ENCODE assay signal across 22 cellular contexts in genomic region chr11:6650104-6650503, GRCh38. TPM values are rescaled to one million over a fixed set of nuclear protein-coding genes. Genes with fewer than 3 reads are reported as not detected.
DNase-seq lines count a peak whose midpoint lies in the region; ATAC-seq, FAIRE-seq and TF ChIP-seq lines count a peak whose summit lies in the region.
"Had no signal": no experiment of that assay in that cellular context is flagged by ENCODE, and none has a peak within 500 bp of the region (broad histone marks: within the 10 kb centered on the region; RNA-seq: fewer than 3 reads in every experiment).

No MANE protein-coding gene starts in this region.

- no peak for FAIRE-seq in RCC 7860 (lab: Jason Lieb, UNC)
- FAIRE-seq: A549, D721Med, G401.6, GM12891, GM19239 had no signal

- peak overlapping the region; percentile 1 for H3K27ac ChIP-seq in left ventricle myocardium inferior (replicated peaks)
- H3K27ac ChIP-seq in esophagus muscularis mucosa (replicated peaks in 1 of 4): no peak overlapping the region
- H3K27ac ChIP-seq in uterus: peak overlapping the region; percentile 94 to 96
- H3K27ac ChIP-seq: 22Rv1; A549; BLaER1 treated with 17β-estradiol and CSF1 and Interleukin-3, amounts not matched to agents 10 nM and 100 nM; C4-2B had no signal

- TF ChIP-seq CTCF in left ventricle myocardium inferior (IDR thresholded peaks at IDR 0.05; ENCODE audit: borderline replicate concordance) (no peak), esophagus muscularis mucosa (IDR thresholded peaks at IDR 0.05) (no peak), uterus (IDR thresholded peaks at IDR 0.05) (no peak)

- TF ChIP-seq EP300 in esophagus muscularis mucosa (IDR thresholded peaks at IDR 0.05): no peak

- intact Hi-C loops in left ventricle myocardium inferior (cut with micrococcal nuclease) (no loop called here), Right ventricle myocardium superior (cut with DNase I) (no loop called here), esophagus muscularis mucosa (cut with DNase I) (no loop called here), uterus (cut with DNase I; ENCODE audit: low total_unique reads) (no loop called here)

- no peak overlapping the region for H3K4me3 ChIP-seq in left ventricle myocardium inferior
- H3K4me3 ChIP-seq in esophagus muscularis mucosa: no peak overlapping the region
- no peak overlapping the region for H3K4me3 ChIP-seq in uterus
- H3K4me3 ChIP-seq: A549; BLaER1 treated with 17β-estradiol and CSF1 and Interleukin-3, amounts not matched to agents 10 nM and 100 nM had no signal

- TF ChIP-seq POLR2A in esophagus muscularis mucosa (IDR thresholded peaks at IDR 0.05; ENCODE audit: low read depth) (no peak), uterus (IDR thresholded peaks at IDR 0.05) (no peak)

- no peak for DNase-seq in left ventricle myocardium inferior
- no peak for DNase-seq in Right ventricle myocardium superior
- peak; percentile 66 for DNase-seq in esophagus muscularis mucosa (ENCODE audit: extremely low spot score)
- no peak for DNase-seq in uterus
- DNase-seq in nucleus accumbens (lab: John Stamatoyannopoulos, UW): no peak
- DNase-seq in RCC 7860 (ENCODE audit: low spot score): no peak
- DNase-seq in LoVo (ENCODE audit: low spot score): no peak
- DNase-seq: AML-193; Caco-2; Calu3; CD4-positive, alpha-beta T cell; CD8-positive, alpha-beta T cell; DMS79 treated with DMSO at 0.1 percent for 48 hours; GF-D8 had no signal

- H3K27me3 ChIP-seq in left ventricle myocardium inferior (ENCODE audit: low read depth): no peaks in the 10 kb centered on the region
- no peaks in the 10 kb centered on the region for H3K27me3 ChIP-seq in esophagus muscularis mucosa
- H3K27me3 ChIP-seq in uterus: no peaks in the 10 kb centered on the region

- H3K4me1 ChIP-seq in left ventricle myocardium inferior (peaks cover 82% of the 10 kb centered on the region), esophagus muscularis mucosa (peaks cover 36 to 67% (median 56%) of the 10 kb centered on the region in 4 donors), uterus (peaks cover 8 to 16% of the 10 kb centered on the region in 2 donors)
- H3K4me1 ChIP-seq: A549 had no signal

- no peaks in the 10 kb centered on the region for H3K9me3 ChIP-seq in left ventricle myocardium inferior (replicated peaks)
- no peaks in the 10 kb centered on the region for H3K9me3 ChIP-seq in esophagus muscularis mucosa
- H3K9me3 ChIP-seq in uterus: no peaks in the 10 kb centered on the region
- H3K9me3 ChIP-seq: A549; BLaER1 treated with 17β-estradiol and CSF1 and Interleukin-3, amounts not matched to agents 10 nM and 100 nM; Caco-2 had no signal

- H3K36me3 ChIP-seq in left ventricle myocardium inferior (no peaks in the 10 kb centered on the region), esophagus muscularis mucosa (no peaks in the 10 kb centered on the region), uterus (no peaks in the 10 kb centered on the region)

- ATAC-seq in Right ventricle myocardium superior (ENCODE audit: poor library complexity): no peak
- ATAC-seq: A549 had no signal

RNA-seq across cellular contexts. Expression of gene DCHS1, which starts 5.5 kb away (rescaled TPM):
- total RNA-seq in left ventricle myocardium inferior (9.5 TPM), Right ventricle myocardium superior (9.6 TPM), esophagus muscularis mucosa (10 to 100 TPM; 27.0 to 60.9 (median 34.0) TPM), uterus (100 to 1,000 TPM in 1 of 4 donors, 10 to 100 TPM in 3; 26.8 to 125 (median 73.6) TPM)

RNA-seq across cellular contexts. Expression of gene TPP1, which starts 30.9 kb away (rescaled TPM):
- total RNA-seq in left ventricle myocardium inferior (84.2 TPM), Right ventricle myocardium superior (71.5 TPM), esophagus muscularis mucosa (10 to 100 TPM; 44.4 to 71.5 (median 54.9) TPM), uterus (10 to 100 TPM; 27.1 to 74.9 (median 40.7) TPM)

RNA-seq across cellular contexts. Expression of gene MRPL17, which starts 33.0 kb away (rescaled TPM):
- total RNA-seq in left ventricle myocardium inferior: 40.2 TPM
- 46.5 TPM for total RNA-seq in Right ventricle myocardium superior
- 10 to 100 TPM; 13.3 to 22.9 (median 19.4) TPM for total RNA-seq in esophagus muscularis mucosa
- 100 to 1,000 TPM in 1 of 4 donors, 10 to 100 TPM in 3; 30.6 to 452 (median 55.0) TPM for total RNA-seq in uterus

RNA-seq across cellular contexts. Expression of gene TAF10, which starts 38.1 kb away (rescaled TPM):
- 106 TPM for total RNA-seq in left ventricle myocardium inferior
- total RNA-seq in Right ventricle myocardium superior: 83.6 TPM
- 10 to 100 TPM; 24.2 to 51.1 (median 43.4) TPM for total RNA-seq in esophagus muscularis mucosa
- 100 to 1,000 TPM in 2 of 4 donors, 10 to 100 TPM in 2; 11.5 to 137 (median 67.1) TPM for total RNA-seq in uterus

RNA-seq across cellular contexts. Expression of gene ILK, which starts 46.5 kb away (rescaled TPM):
- total RNA-seq in left ventricle myocardium inferior: 192 TPM
- total RNA-seq in Right ventricle myocardium superior: 191 TPM
- 100 to 1,000 TPM; 481 to 652 (median 606) TPM for total RNA-seq in esophagus muscularis mucosa
- total RNA-seq in uterus: 100 to 1,000 TPM; 205 to 336 (median 279) TPM

Comparison
In these comparisons a context has a peak if more than half of its experiments do, and no peak if none do; other contexts are left out.
1. H3K27ac ChIP-seq: peak in left ventricle myocardium inferior (single experiment) and uterus (2 of 2); none in esophagus muscularis mucosa (0 of 4).